Comparison of ENCODE assay signal across 8 cellular contexts in the genomic region with DNA sequence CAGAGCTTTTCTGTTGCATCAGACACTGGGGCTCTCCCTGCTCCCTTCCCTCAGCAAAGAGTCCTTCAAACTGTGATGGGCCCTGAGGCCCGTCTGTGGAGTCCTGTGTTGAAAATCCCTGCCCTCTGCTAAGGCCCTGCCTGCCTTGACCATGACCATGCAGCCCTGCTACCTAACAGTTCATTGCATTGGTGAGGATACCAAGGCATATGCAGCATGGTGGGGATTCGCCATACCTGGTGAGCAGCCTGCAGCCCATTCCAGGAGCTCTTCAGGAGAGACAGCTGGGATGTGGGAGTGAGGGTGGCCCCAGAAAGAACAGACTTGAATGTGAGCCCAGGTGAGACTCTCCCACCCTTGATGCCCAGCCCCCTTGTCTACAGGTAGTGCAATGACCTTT.
"Had no signal": no experiment of that assay in that cellular context is flagged by ENCODE, and none has a peak within 500 bp of the region (broad histone marks: within the 10 kb centered on the region; RNA-seq: fewer than 3 reads in every experiment).

No MANE protein-coding gene starts in this region.

- H3K36me3 Mint-ChIP-seq: IgD-negative memory B cell had no signal

- DNase-seq: GM23248, H7, HFFc6, KBM-7 had no signal

- H3K9me3 Mint-ChIP-seq: HFFc6, IgD-negative memory B cell had no signal

- H3K27ac Mint-ChIP-seq: HFFc6 had no signal

- H3K36me3 ChIP-seq: HAP-1 had no signal

- H3K4me2 ChIP-seq: KMS-11 had no signal

- H3K4me1 Mint-ChIP-seq: IgD-negative memory B cell had no signal

- H3K4me3 ChIP-seq: GM23248, HAP-1 had no signal

- H3K9ac ChIP-seq: GM23248, KMS-11 had no signal

- H3K9me3 ChIP-seq: HAP-1 had no signal

- H3K4me1 ChIP-seq: HAP-1 had no signal

- H3K4me3 Mint-ChIP-seq: HFFc6, IgD-negative memory B cell had no signal

- H2AFZ ChIP-seq: GM23248 had no signal

- H3K27ac ChIP-seq: GM23248, KMS-11 had no signal

- ATAC-seq: HCT116 had no signal
